Comparison of ENCODE assay signal across 23 cellular contexts in genomic region chr11:134978388-134979088, GRCh38.
A peak's percentile ranks its signal among the peaks of the same experiment; 100 is the strongest.
DNase-seq lines count a peak whose midpoint lies in the region; ATAC-seq and TF ChIP-seq lines count a peak whose summit lies in the region.
"Had no signal": no experiment of that assay in that cellular context is flagged by ENCODE, and none has a peak within 500 bp of the region (broad histone marks: within the 10 kb centered on the region; RNA-seq: fewer than 3 reads in every experiment).

No MANE protein-coding gene starts in this region.

- CTCF ChIA-PET in WTC11 (lab: Charles Lee), result interaction anchor here (0.8 kb wide), 1 partner anchor 110 kb away, joined by 3 read pairs; no protein-coding TSS in a partner anchor

- H3K27me3 Mint-ChIP-seq in WTC11 (ENCODE audit: low read depth), result peaks cover 6% of the 10 kb centered on the region; the same call in 1 of the 2 replicates

- no peak overlapping the region for H3K4me3 ChIP-seq in uterus
- H3K4me3 ChIP-seq: HAP-1, left ventricle myocardium inferior, SJCRH30, tibial nerve had no signal

- H3K36me3 ChIP-seq in uterus, result no peaks in the 10 kb centered on the region
- H3K36me3 ChIP-seq: HAP-1, left ventricle myocardium inferior, SJCRH30, tibial nerve had no signal

- H3K9me3 ChIP-seq in uterus, result no peaks in the 10 kb centered on the region
- H3K9me3 ChIP-seq: HAP-1, left ventricle myocardium inferior, SJCRH30, tibial nerve had no signal

- no peak overlapping the region for H3K4me3 Mint-ChIP-seq in WTC11
- H3K4me3 Mint-ChIP-seq: activated T-cell treated with anti-CD3 and anti-CD28 coated beads, Interleukin-2, amount 50 U/mL, for 24 hours; CD4-positive, alpha-beta memory T cell; nephron progenitor cell had no signal

- H3K27ac Mint-ChIP-seq in WTC11, result no peak overlapping the region
- H3K27ac Mint-ChIP-seq: activated T-cell treated with anti-CD3 and anti-CD28 coated beads, Interleukin-2, amount 50 U/mL, for 24 hours; CD4-positive, alpha-beta memory T cell; nephron progenitor cell; progenitor cell of endocrine pancreas had no signal

- no peaks in the 10 kb centered on the region for H3K27me3 ChIP-seq in uterus
- H3K27me3 ChIP-seq: SJCRH30, tibial nerve had no signal

- TF ChIP-seq CTCF in WTC11 (IDR thresholded peaks at IDR 0.05) (no peak), uterus (IDR thresholded peaks at IDR 0.05) (no peak)

- POLR2A ChIA-PET in WTC11 (lab: Charles Lee), result no interaction called here

- H3K4me1 Mint-ChIP-seq in WTC11, result peaks cover 24% of the 10 kb centered on the region
- H3K4me1 Mint-ChIP-seq: CD4-positive, alpha-beta memory T cell had no signal

- no peak for TF ChIP-seq POLR2A in uterus (IDR thresholded peaks at IDR 0.05)

- H3K9me3 Mint-ChIP-seq in WTC11, result peaks cover 4% of the 10 kb centered on the region; the same call in 1 of the 2 replicates
- H3K9me3 Mint-ChIP-seq: activated T-cell treated with anti-CD3 and anti-CD28 coated beads, Interleukin-2, amount 50 U/mL, for 24 hours had no signal

- DNase-seq in Daoy (ENCODE audit: low read depth), result peak; percentile 28
- DNase-seq in HT-29 (ENCODE audit: low spot score), result peak; percentile 3
- peak; percentile 29 for DNase-seq in WTC11 (ENCODE audit: low spot score)
- DNase-seq in iPS-NIHi7 (ENCODE audit: extremely low spot score), result peak; percentile 32
- no peak for DNase-seq in SIG-M5 treated with dmso at 0.1 percent for 504 hours (lab: John Stamatoyannopoulos, UW; ENCODE audit: unreplicated experiment)
- DNase-seq in NK-92 (lab: John Stamatoyannopoulos, UW; ENCODE audit: unreplicated experiment), result no peak
- no peak for DNase-seq in uterus
- DNase-seq in mesenteric fat pad (ENCODE audit: low spot score), result no peak
- DNase-seq: activated CD4-positive, CD25-positive, alpha-beta regulatory T cell; activated naive CD4-positive, alpha-beta T cell treated with anti-CD3 and anti-CD28 coated beads, Interleukin-2, amount 50 U/mL, for 16 hours; activated T-cell treated with anti-CD3 and anti-CD28 coated beads, Interleukin-2, amount 50 U/mL, for 24 hours; CD4-positive, alpha-beta memory T cell; DMS153; left ventricle myocardium inferior; MM.1S; NCI-H1436 treated with DMSO at 0.1 percent for 48 hours; nephron progenitor cell; OCI-M1; SJCRH30; stimulated activated naive CD4-positive, alpha-beta T cell treated with Interleukin-2 at 50 U/mL for 16 hours had no signal

- no peak overlapping the region for H3K27ac ChIP-seq in uterus
- H3K27ac ChIP-seq: left ventricle myocardium inferior, SJCRH30, tibial nerve had no signal

- no peaks in the 10 kb centered on the region for H3K36me3 Mint-ChIP-seq in WTC11
- H3K36me3 Mint-ChIP-seq: CD4-positive, alpha-beta memory T cell had no signal

- intact Hi-C loops in uterus (cut with DNase I; ENCODE audit: low total_unique reads), result no loop called here

- peak; percentile 65 for ATAC-seq in WTC11

- no peaks in the 10 kb centered on the region for H3K4me1 ChIP-seq in uterus
- H3K4me1 ChIP-seq: HAP-1, left ventricle myocardium inferior, SJCRH30, tibial nerve had no signal

TF ChIP-seq in WTC11, 78 proteins besides CTCF, POLR2A, EP300 and RAD21:
- TF ChIP-seq, protein P1, sequence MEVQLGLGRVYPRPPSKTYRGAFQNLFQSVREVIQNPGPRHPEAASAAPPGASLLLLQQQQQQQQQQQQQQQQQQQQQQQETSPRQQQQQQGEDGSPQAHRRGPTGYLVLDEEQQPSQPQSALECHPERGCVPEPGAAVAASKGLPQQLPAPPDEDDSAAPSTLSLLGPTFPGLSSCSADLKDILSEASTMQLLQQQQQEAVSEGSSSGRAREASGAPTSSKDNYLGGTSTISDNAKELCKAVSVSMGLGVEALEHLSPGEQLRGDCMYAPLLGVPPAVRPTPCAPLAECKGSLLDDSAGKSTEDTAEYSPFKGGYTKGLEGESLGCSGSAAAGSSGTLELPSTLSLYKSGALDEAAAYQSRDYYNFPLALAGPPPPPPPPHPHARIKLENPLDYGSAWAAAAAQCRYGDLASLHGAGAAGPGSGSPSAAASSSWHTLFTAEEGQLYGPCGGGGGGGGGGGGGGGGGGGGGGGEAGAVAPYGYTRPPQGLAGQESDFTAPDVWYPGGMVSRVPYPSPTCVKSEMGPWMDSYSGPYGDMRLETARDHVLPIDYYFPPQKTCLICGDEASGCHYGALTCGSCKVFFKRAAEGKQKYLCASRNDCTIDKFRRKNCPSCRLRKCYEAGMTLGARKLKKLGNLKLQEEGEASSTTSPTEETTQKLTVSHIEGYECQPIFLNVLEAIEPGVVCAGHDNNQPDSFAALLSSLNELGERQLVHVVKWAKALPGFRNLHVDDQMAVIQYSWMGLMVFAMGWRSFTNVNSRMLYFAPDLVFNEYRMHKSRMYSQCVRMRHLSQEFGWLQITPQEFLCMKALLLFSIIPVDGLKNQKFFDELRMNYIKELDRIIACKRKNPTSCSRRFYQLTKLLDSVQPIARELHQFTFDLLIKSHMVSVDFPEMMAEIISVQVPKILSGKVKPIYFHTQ (CRISPR knock-in tag; IDR thresholded peaks at IDR 0.05), result no peak
- TF ChIP-seq PRDM15 (CRISPR knock-in tag; IDR thresholded peaks at IDR 0.05), result peak; percentile 84
TF ChIP-seq in WTC11: peak in this region for 1.

Comparison
In these comparisons a context has a peak if more than half of its experiments do, and no peak if none do; other contexts are left out.
1. DNase-seq: peak in Daoy (single experiment), HT-29 (single experiment), WTC11 (single experiment) and iPS-NIHi7 (single experiment); none in SIG-M5 treated with dmso at 0.1 percent for 504 hours (single experiment), NK-92 (single experiment), uterus (0 of 2) and mesenteric fat pad (single experiment).